14 cellular contexts compared by ENCODE assay signal in genomic region chr16:25005445-25006306, GRCh38. TPM values are rescaled to one million over a fixed set of nuclear protein-coding genes. Genes with fewer than 3 reads are reported as not detected.
DNase-seq lines count a peak whose midpoint lies in the region; ATAC-seq and TF ChIP-seq lines count a peak whose summit lies in the region.
"Had no signal": no experiment of that assay in that cellular context is flagged by ENCODE, and none has a peak within 500 bp of the region (broad histone marks: within the 10 kb centered on the region; RNA-seq: fewer than 3 reads in every experiment).

No MANE protein-coding gene starts in this region.

- H3K27me3 ChIP-seq in lower lobe of right lung (ENCODE audit: low read depth) (no peaks in the 10 kb centered on the region), SJCRH30 (no peaks in the 10 kb centered on the region)

- ATAC-seq in lower lobe of right lung = no peak
- ATAC-seq: activated CD8-positive, alpha-beta T cell treated with anti-CD3 and anti-CD28 coated beads, Interleukin-2, amount 10 ng/mL, durations not matched to agents 7 days and 5 days had no signal

- H3K36me3 ChIP-seq in lower lobe of right lung (peaks cover 3% of the 10 kb centered on the region), SJCRH30 (no peaks in the 10 kb centered on the region)

- H3K27me3 Mint-ChIP-seq in HFFc6 (ENCODE audit: insufficient read depth) = no peaks in the 10 kb centered on the region
- no peaks in the 10 kb centered on the region for H3K27me3 Mint-ChIP-seq in activated T-helper 2 cell treated with anti-CD3 and anti-CD28 coated beads, Interferon-gamma antibody, Interleukin-2, Interleukin-4, amounts not matched to agents 10 μg/mL and 5 μg/mL and 100 μg/mL, durations not matched to agents 14 hours and 24 hours and 36 hours (ENCODE audit: low read depth)
- H3K27me3 Mint-ChIP-seq: progenitor cell of endocrine pancreas had no signal

- H3K9me3 ChIP-seq in lower lobe of right lung (no peaks in the 10 kb centered on the region), SJCRH30 (replicated peaks) (no peaks in the 10 kb centered on the region)

- peaks cover 13% of the 10 kb centered on the region for H3K36me3 Mint-ChIP-seq in HFFc6 (ENCODE audit: low read depth)
- peaks cover 25% of the 10 kb centered on the region for H3K36me3 Mint-ChIP-seq in activated T-helper 2 cell treated with anti-CD3 and anti-CD28 coated beads, Interferon-gamma antibody, Interleukin-2, Interleukin-4, amounts not matched to agents 10 μg/mL and 5 μg/mL and 100 μg/mL, durations not matched to agents 14 hours and 24 hours and 36 hours (ENCODE audit: low read depth)

- peaks cover 60% of the 10 kb centered on the region for H3K4me1 ChIP-seq in lower lobe of right lung
- H3K4me1 ChIP-seq in SJCRH30 = no peaks in the 10 kb centered on the region

- H3K4me1 Mint-ChIP-seq in HFFc6 (ENCODE audit: low read depth) = peaks cover 73% of the 10 kb centered on the region
- peaks cover 44% of the 10 kb centered on the region for H3K4me1 Mint-ChIP-seq in activated T-helper 2 cell treated with anti-CD3 and anti-CD28 coated beads, Interferon-gamma antibody, Interleukin-2, Interleukin-4, amounts not matched to agents 10 μg/mL and 5 μg/mL and 100 μg/mL, durations not matched to agents 14 hours and 24 hours and 36 hours (ENCODE audit: low read depth)

- CTCF ChIA-PET in HEK293T (lab: Yijun Ruan, JAX) = no interaction called here

- POLR2A ChIA-PET in HEK293T (lab: Yijun Ruan, JAX) = no interaction called here

- H3K4me3 Mint-ChIP-seq in HFFc6 = 0 out of 2 replicates have a peak overlapping the region, but pooled peaks have one; percentile 26
- H3K4me3 Mint-ChIP-seq in activated T-helper 2 cell treated with anti-CD3 and anti-CD28 coated beads, Interferon-gamma antibody, Interleukin-2, Interleukin-4, amounts not matched to agents 10 μg/mL and 5 μg/mL and 100 μg/mL, durations not matched to agents 14 hours and 24 hours and 36 hours (ENCODE audit: low read depth) = no peak overlapping the region
- H3K4me3 Mint-ChIP-seq: activated CD8-positive, alpha-beta T cell treated with anti-CD3 and anti-CD28 coated beads, Interleukin-2, amount 10 ng/mL, durations not matched to agents 7 days and 5 days had no signal

- H3K4me3 ChIP-seq in lower lobe of right lung = no peak overlapping the region
- no peak overlapping the region for H3K4me3 ChIP-seq in SJCRH30

- DNase-seq in DMS 273 (lab: John Stamatoyannopoulos, UW; ENCODE audit: unreplicated experiment) (peak; percentile 10), DMS 273 treated with DMSO at 0.1 percent for 48 hours (lab: John Stamatoyannopoulos, UW) (no peak), HFFc6 (peak; percentile 16), lower lobe of right lung (no peak), SJCRH30 (no peak), HEK293T (ENCODE audit: extremely low spot score) (no peak), NCI-H128 (lab: John Stamatoyannopoulos, UW; ENCODE audit: unreplicated experiment) (no peak)
- no peak for DNase-seq in activated T-helper 2 cell treated with anti-CD3 and anti-CD28 coated beads, Interferon-gamma antibody, Interleukin-2, Interleukin-4, amounts not matched to agents 10 μg/mL and 5 μg/mL and 100 μg/mL, durations not matched to agents 14 hours and 24 hours and 36 hours (ENCODE audit: low spot score)
- DNase-seq: activated CD8-positive, alpha-beta T cell treated with anti-CD3 and anti-CD28 coated beads, Interleukin-2, amount 10 ng/mL, durations not matched to agents 7 days and 5 days; amniotic stem cell; effector CD8-positive, alpha-beta T cell; NCI-H1105 had no signal

- peak overlapping the region; percentile 56 for H3K27ac Mint-ChIP-seq in HFFc6
- peak overlapping the region; percentile 55 for H3K27ac Mint-ChIP-seq in activated T-helper 2 cell treated with anti-CD3 and anti-CD28 coated beads, Interferon-gamma antibody, Interleukin-2, Interleukin-4, amounts not matched to agents 10 μg/mL and 5 μg/mL and 100 μg/mL, durations not matched to agents 14 hours and 24 hours and 36 hours
- H3K27ac Mint-ChIP-seq: activated CD8-positive, alpha-beta T cell treated with anti-CD3 and anti-CD28 coated beads, Interleukin-2, amount 10 ng/mL, durations not matched to agents 7 days and 5 days; progenitor cell of endocrine pancreas had no signal

- H3K27ac ChIP-seq in lower lobe of right lung (peak overlapping the region; percentile 31), SJCRH30 (no peak overlapping the region)
- H3K27ac ChIP-seq: 22Rv1 had no signal

- H3K9me3 Mint-ChIP-seq in HFFc6 = no peaks in the 10 kb centered on the region
- no peaks in the 10 kb centered on the region for H3K9me3 Mint-ChIP-seq in activated T-helper 2 cell treated with anti-CD3 and anti-CD28 coated beads, Interferon-gamma antibody, Interleukin-2, Interleukin-4, amounts not matched to agents 10 μg/mL and 5 μg/mL and 100 μg/mL, durations not matched to agents 14 hours and 24 hours and 36 hours

- TF ChIP-seq CTCF in HFFc6 (IDR thresholded peaks at IDR 0.05) (no peak), lower lobe of right lung (IDR thresholded peaks at IDR 0.05) (no peak)

- intact Hi-C loops in activated T-helper 2 cell treated with anti-CD3 and anti-CD28 coated beads, Interferon-gamma antibody, Interleukin-2, Interleukin-4, amounts not matched to agents 10 μg/mL and 5 μg/mL and 100 μg/mL, durations not matched to agents 14 hours and 24 hours and 36 hours (cut with micrococcal nuclease) = loop anchor here (1.0 kb wide), 1 partner anchor 9 kb away; no protein-coding TSS in a partner anchor
- intact Hi-C loops in lower lobe of right lung (cut with DNase I) = no loop called here

TF ChIP-seq in HEK293T, 16 proteins besides CTCF, POLR2A, EP300 and RAD21:
- TF ChIP-seq FOXM1 (IDR thresholded peaks at IDR 0.05; ENCODE audit: borderline replicate concordance) = no peak
- TF ChIP-seq SP1 (IDR thresholded peaks at IDR 0.05) = no peak
- TF ChIP-seq ELF4 (IDR thresholded peaks at IDR 0.05) = no peak
- TF ChIP-seq TARDBP (IDR thresholded peaks at IDR 0.05) = no peak
- TF ChIP-seq FOXK2 (IDR thresholded peaks at IDR 0.05) = no peak
- no peak for TF ChIP-seq HDGF (IDR thresholded peaks at IDR 0.05; ENCODE audit: borderline replicate concordance)
- no peak for TF ChIP-seq NFRKB (IDR thresholded peaks at IDR 0.05)
- no peak for TF ChIP-seq PKNOX1 (IDR thresholded peaks at IDR 0.05)
- no peak for TF ChIP-seq ARNT (IDR thresholded peaks at IDR 0.05)
- no peak for TF ChIP-seq L3MBTL2 (conservative IDR thresholded peaks at IDR 0.05)
- no peak for TF ChIP-seq BHLHE40 (IDR thresholded peaks at IDR 0.05; ENCODE audit: borderline replicate concordance)
- no peak for TF ChIP-seq CTBP1 (IDR thresholded peaks at IDR 0.05; ENCODE audit: borderline replicate concordance)
- TF ChIP-seq LEF1 (IDR thresholded peaks at IDR 0.05; ENCODE audit: borderline replicate concordance) = no peak
- no peak for TF ChIP-seq FOXA1 (IDR thresholded peaks at IDR 0.05)
- TF ChIP-seq ZNF384 (IDR thresholded peaks at IDR 0.05) = no peak

RNA-seq across cellular contexts. Expression of gene ARHGAP17, which starts 9.5 kb away (rescaled TPM):
- 100 to 1,000 TPM in 3 of 6 experiments, 10 to 100 TPM in 3; 86.5 to 104 (median 97.4) TPM for total RNA-seq in HFFc6 (2021; fragmentation: NEBNext Ultra II Directional; extraction: Animal tissue kit (Norgen Biotek cat#: 25700))
- total RNA-seq in activated T-helper 2 cell treated with anti-CD3 and anti-CD28 coated beads, Interferon-gamma antibody, Interleukin-2, Interleukin-4, amounts not matched to agents 10 μg/mL and 5 μg/mL and 100 μg/mL, durations not matched to agents 14 hours and 24 hours and 36 hours = 75.4 and 84.4 TPM in 2 replicates
- total RNA-seq in lower lobe of right lung = 89.5 TPM
- total RNA-seq in SJCRH30 (2014; rRNA removed; shearing (Covaris generic)) = 24.6 and 25.0 TPM in 2 replicates

Comparison
In these comparisons a context has a peak if more than half of its experiments do, and no peak if none do; other contexts are left out.
1. DNase-seq: peak in DMS 273 (single experiment) and HFFc6 (single experiment); none in DMS 273 treated with DMSO at 0.1 percent for 48 hours (single experiment), activated T-helper 2 cell treated with anti-CD3 and anti-CD28 coated beads, Interferon-gamma antibody, Interleukin-2, Interleukin-4, amounts not matched to agents 10 μg/mL and 5 μg/mL and 100 μg/mL, durations not matched to agents 14 hours and 24 hours and 36 hours (single experiment), lower lobe of right lung (single experiment), SJCRH30 (0 of 2), HEK293T (single experiment) and NCI-H128 (single experiment).